Comparison of ENCODE assay signal across 7 cellular contexts in genomic region chr9:110254500-110254899, GRCh38. TPM values are rescaled to one million over a fixed set of nuclear protein-coding genes. Genes with fewer than 3 reads are reported as not detected.
DNase-seq lines count a peak whose midpoint lies in the region; ATAC-seq and TF ChIP-seq lines count a peak whose summit lies in the region.

No MANE protein-coding gene starts in this region.

- peaks cover 8% of the 10 kb centered on the region for H3K36me3 ChIP-seq in iPS-18a (ENCODE audit: control insufficient read depth, low read depth, low read length)

- H3K27me3 ChIP-seq in HL-60 (ENCODE audit: insufficient read depth, poor library complexity, severe bottlenecking): no peaks in the 10 kb centered on the region
- no peaks in the 10 kb centered on the region for H3K27me3 ChIP-seq in iPS-18a (ENCODE audit: control insufficient read depth, insufficient read depth, low read length)

- no peak overlapping the region for H3K9ac ChIP-seq in iPS-18a (ENCODE audit: low read length)

- H3K4me3 ChIP-seq in HL-60 (replicated peaks; ENCODE audit: insufficient read depth, low read length): peak overlapping the region; percentile 88
- H3K4me3 ChIP-seq in iPS-18a (ENCODE audit: low read length): peak overlapping the region; percentile 83

- no peaks in the 10 kb centered on the region for H3K9me3 ChIP-seq in iPS-18a (ENCODE audit: control insufficient read depth, low read depth, low read length)

- no peak for ATAC-seq in stimulated activated naive CD8-positive, alpha-beta T cell treated with anti-CD3 and anti-CD28 coated beads, Interleukin-15, amount 100 ng/mL, for 72 hours

- peaks cover 19% of the 10 kb centered on the region for H3K4me1 ChIP-seq in iPS-18a (ENCODE audit: control insufficient read depth, low read depth, low read length)

- peak overlapping the region; percentile 98 for H3K4me3 Mint-ChIP-seq in activated T-helper 1 cell treated with anti-CD3 and anti-CD28 coated beads, Interleukin-12 subunit alpha, Interleukin-12 subunit beta, Interleukin-2, Interleukin-4 antibody, amounts not matched to agents 30 ng/mL and 10 ng/mL and 1 ng/mL, durations not matched to agents 14 hours and 24 hours and 36 hours
- H3K4me3 Mint-ChIP-seq in stimulated activated naive CD8-positive, alpha-beta T cell treated with anti-CD3 and anti-CD28 coated beads, Interleukin-15, amount 100 ng/mL, for 72 hours: peak overlapping the region; percentile 93 to 96

- DNase-seq in HL-60 (ENCODE audit: low read depth in 1 of 2, low spot score in 1 of 2): no peak
- no peak for DNase-seq in activated T-helper 1 cell treated with anti-CD3 and anti-CD28 coated beads, Interleukin-12 subunit alpha, Interleukin-12 subunit beta, Interleukin-2, Interleukin-4 antibody, amounts not matched to agents 30 ng/mL and 10 ng/mL and 1 ng/mL, durations not matched to agents 14 hours and 24 hours and 36 hours (ENCODE audit: low spot score)
- no peak for DNase-seq in stimulated activated naive CD8-positive, alpha-beta T cell treated with anti-CD3 and anti-CD28 coated beads, Interleukin-15, amount 100 ng/mL, for 72 hours
- no peak for DNase-seq in stimulated activated CD4-positive, alpha-beta T cell treated with anti-CD3 and anti-CD28 coated beads, Interleukin-2, amount 100 ng/mL, for 48 hours
- no peak for DNase-seq in effector CD8-positive, alpha-beta T cell (lab: John Stamatoyannopoulos, UW)
- DNase-seq in NCI-H1417 treated with DMSO at 0.1 percent for 48 hours (lab: John Stamatoyannopoulos, UW): no peak

- peaks cover 34% of the 10 kb centered on the region for H3K36me3 Mint-ChIP-seq in activated T-helper 1 cell treated with anti-CD3 and anti-CD28 coated beads, Interleukin-12 subunit alpha, Interleukin-12 subunit beta, Interleukin-2, Interleukin-4 antibody, amounts not matched to agents 30 ng/mL and 10 ng/mL and 1 ng/mL, durations not matched to agents 14 hours and 24 hours and 36 hours (ENCODE audit: low read depth)

- peaks cover 70% of the 10 kb centered on the region for H3K4me1 Mint-ChIP-seq in activated T-helper 1 cell treated with anti-CD3 and anti-CD28 coated beads, Interleukin-12 subunit alpha, Interleukin-12 subunit beta, Interleukin-2, Interleukin-4 antibody, amounts not matched to agents 30 ng/mL and 10 ng/mL and 1 ng/mL, durations not matched to agents 14 hours and 24 hours and 36 hours (ENCODE audit: low read depth)
- peaks cover 59% of the 10 kb centered on the region for H3K4me1 Mint-ChIP-seq in stimulated activated naive CD8-positive, alpha-beta T cell treated with anti-CD3 and anti-CD28 coated beads, Interleukin-15, amount 100 ng/mL, for 72 hours

- TF ChIP-seq CTCF in HL-60 (IDR thresholded peaks at IDR 0.05; ENCODE audit: insufficient read depth, low read length): no peak

- no peaks in the 10 kb centered on the region for H3K9me3 Mint-ChIP-seq in activated T-helper 1 cell treated with anti-CD3 and anti-CD28 coated beads, Interleukin-12 subunit alpha, Interleukin-12 subunit beta, Interleukin-2, Interleukin-4 antibody, amounts not matched to agents 30 ng/mL and 10 ng/mL and 1 ng/mL, durations not matched to agents 14 hours and 24 hours and 36 hours
- no peaks in the 10 kb centered on the region for H3K9me3 Mint-ChIP-seq in stimulated activated naive CD8-positive, alpha-beta T cell treated with anti-CD3 and anti-CD28 coated beads, Interleukin-15, amount 100 ng/mL, for 72 hours

- peaks cover 2% of the 10 kb centered on the region for H3K27me3 Mint-ChIP-seq in activated T-helper 1 cell treated with anti-CD3 and anti-CD28 coated beads, Interleukin-12 subunit alpha, Interleukin-12 subunit beta, Interleukin-2, Interleukin-4 antibody, amounts not matched to agents 30 ng/mL and 10 ng/mL and 1 ng/mL, durations not matched to agents 14 hours and 24 hours and 36 hours (ENCODE audit: insufficient read depth)
- H3K27me3 Mint-ChIP-seq in stimulated activated naive CD8-positive, alpha-beta T cell treated with anti-CD3 and anti-CD28 coated beads, Interleukin-15, amount 100 ng/mL, for 72 hours: no peaks in the 10 kb centered on the region

- peak overlapping the region; percentile 100 for H3K27ac Mint-ChIP-seq in activated T-helper 1 cell treated with anti-CD3 and anti-CD28 coated beads, Interleukin-12 subunit alpha, Interleukin-12 subunit beta, Interleukin-2, Interleukin-4 antibody, amounts not matched to agents 30 ng/mL and 10 ng/mL and 1 ng/mL, durations not matched to agents 14 hours and 24 hours and 36 hours
- peak overlapping the region in 1 of 2 donors; percentile 99 for H3K27ac Mint-ChIP-seq in stimulated activated naive CD8-positive, alpha-beta T cell treated with anti-CD3 and anti-CD28 coated beads, Interleukin-15, amount 100 ng/mL, for 72 hours

- intact Hi-C loops in activated T-helper 1 cell treated with anti-CD3 and anti-CD28 coated beads, Interleukin-12 subunit alpha, Interleukin-12 subunit beta, Interleukin-2, Interleukin-4 antibody, amounts not matched to agents 30 ng/mL and 10 ng/mL and 1 ng/mL, durations not matched to agents 14 hours and 24 hours and 36 hours (cut with micrococcal nuclease): loop anchor here (2.0 to 10.0 kb wide), 4 partner anchors 360 to 1140 kb away; partner anchors contain the start of gene TMEM245

- H3K27ac ChIP-seq in HL-60 (replicated peaks) (peak overlapping the region; percentile 89), iPS-18a (ENCODE audit: low read length) (no peak overlapping the region)

RNA-seq across cellular contexts. Expression of gene TXN, which starts 1.8 kb away (rescaled TPM):
- total RNA-seq in activated T-helper 1 cell treated with anti-CD3 and anti-CD28 coated beads, Interleukin-12 subunit alpha, Interleukin-12 subunit beta, Interleukin-2, Interleukin-4 antibody, amounts not matched to agents 30 ng/mL and 10 ng/mL and 1 ng/mL, durations not matched to agents 14 hours and 24 hours and 36 hours: 412 and 422 TPM in 2 replicates

RNA-seq across cellular contexts. Expression of gene C9orf152, which starts 46.5 kb away (rescaled TPM):
- not detected in 2 replicates for total RNA-seq in activated T-helper 1 cell treated with anti-CD3 and anti-CD28 coated beads, Interleukin-12 subunit alpha, Interleukin-12 subunit beta, Interleukin-2, Interleukin-4 antibody, amounts not matched to agents 30 ng/mL and 10 ng/mL and 1 ng/mL, durations not matched to agents 14 hours and 24 hours and 36 hours
